1 cellular context compared by ENCODE assay signal in genomic region chr5:149273950-149274349, GRCh38.
TF ChIP-seq lines count a peak whose summit lies in the region.

No MANE protein-coding gene starts in this region.

TF ChIP-seq in WTC11, 78 proteins besides CTCF, POLR2A, EP300 and RAD21 (continued from another document):
- TF ChIP-seq AFF4 (CRISPR knock-in tag; IDR thresholded peaks at IDR 0.05; ENCODE audit: borderline replicate concordance) (no peak), CDX4 (CRISPR knock-in tag; IDR thresholded peaks at IDR 0.05; ENCODE audit: borderline replicate concordance) (no peak), MAX (CRISPR knock-in tag; IDR thresholded peaks at IDR 0.05) (no peak), ZNF219 (CRISPR knock-in tag; IDR thresholded peaks at IDR 0.05; ENCODE audit: borderline replicate concordance) (no peak), ZBTB21 (CRISPR knock-in tag; IDR thresholded peaks at IDR 0.05; ENCODE audit: borderline replicate concordance) (no peak), NFYB (CRISPR knock-in tag; conservative IDR thresholded peaks at IDR 0.05; ENCODE audit: low read depth) (no peak), FOXP4 (CRISPR knock-in tag; IDR thresholded peaks at IDR 0.05) (no peak), NR2C2 (CRISPR knock-in tag; IDR thresholded peaks at IDR 0.05) (no peak)
TF ChIP-seq in WTC11: peak in this region for 0.
